8 cellular contexts compared by ENCODE assay signal in the genomic region with DNA sequence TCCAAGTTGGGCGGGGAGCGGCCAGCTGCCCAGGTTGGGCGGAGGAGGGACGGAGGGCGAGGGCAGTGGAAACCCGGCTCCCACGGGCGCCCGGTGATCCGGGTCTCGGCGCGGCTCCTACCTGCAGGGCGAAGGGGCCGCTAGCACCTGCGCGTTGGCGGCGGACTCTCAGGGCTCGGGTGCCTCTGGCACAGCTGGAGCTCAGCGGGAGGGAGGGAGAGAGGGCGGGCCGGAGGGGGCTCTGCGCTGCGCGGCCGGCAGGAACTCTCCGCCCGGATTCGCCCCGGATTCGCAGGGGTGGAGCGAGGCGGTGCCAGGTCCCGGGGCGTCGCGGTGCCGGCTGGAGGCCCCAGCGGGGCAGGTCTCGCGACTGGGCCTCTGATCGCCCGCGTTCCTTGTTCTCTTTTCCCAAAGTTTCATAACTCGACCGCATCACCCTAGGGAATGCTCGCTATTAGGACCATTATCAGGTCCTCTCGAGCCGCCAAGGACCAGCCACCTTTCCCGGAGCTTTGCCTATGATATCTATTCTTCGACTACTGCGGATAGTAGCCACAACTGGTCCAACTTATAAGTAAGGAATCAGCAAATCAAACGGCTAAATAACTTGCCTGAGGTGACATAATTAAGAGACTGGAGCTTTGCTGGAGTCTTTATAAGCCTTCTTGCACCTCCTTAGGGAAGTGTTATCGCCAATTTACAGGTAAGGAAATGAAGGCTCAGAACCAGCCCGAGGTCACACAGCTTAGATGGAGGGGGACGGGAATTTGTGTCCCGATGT. TPM values are rescaled to one million over a fixed set of nuclear protein-coding genes. Genes with fewer than 3 reads are reported as not detected.
A peak's percentile ranks its signal among the peaks of the same experiment; 100 is the strongest.
DNase-seq lines count a peak whose midpoint lies in the region; ATAC-seq, FAIRE-seq and TF ChIP-seq lines count a peak whose summit lies in the region.

A gene with protein sequence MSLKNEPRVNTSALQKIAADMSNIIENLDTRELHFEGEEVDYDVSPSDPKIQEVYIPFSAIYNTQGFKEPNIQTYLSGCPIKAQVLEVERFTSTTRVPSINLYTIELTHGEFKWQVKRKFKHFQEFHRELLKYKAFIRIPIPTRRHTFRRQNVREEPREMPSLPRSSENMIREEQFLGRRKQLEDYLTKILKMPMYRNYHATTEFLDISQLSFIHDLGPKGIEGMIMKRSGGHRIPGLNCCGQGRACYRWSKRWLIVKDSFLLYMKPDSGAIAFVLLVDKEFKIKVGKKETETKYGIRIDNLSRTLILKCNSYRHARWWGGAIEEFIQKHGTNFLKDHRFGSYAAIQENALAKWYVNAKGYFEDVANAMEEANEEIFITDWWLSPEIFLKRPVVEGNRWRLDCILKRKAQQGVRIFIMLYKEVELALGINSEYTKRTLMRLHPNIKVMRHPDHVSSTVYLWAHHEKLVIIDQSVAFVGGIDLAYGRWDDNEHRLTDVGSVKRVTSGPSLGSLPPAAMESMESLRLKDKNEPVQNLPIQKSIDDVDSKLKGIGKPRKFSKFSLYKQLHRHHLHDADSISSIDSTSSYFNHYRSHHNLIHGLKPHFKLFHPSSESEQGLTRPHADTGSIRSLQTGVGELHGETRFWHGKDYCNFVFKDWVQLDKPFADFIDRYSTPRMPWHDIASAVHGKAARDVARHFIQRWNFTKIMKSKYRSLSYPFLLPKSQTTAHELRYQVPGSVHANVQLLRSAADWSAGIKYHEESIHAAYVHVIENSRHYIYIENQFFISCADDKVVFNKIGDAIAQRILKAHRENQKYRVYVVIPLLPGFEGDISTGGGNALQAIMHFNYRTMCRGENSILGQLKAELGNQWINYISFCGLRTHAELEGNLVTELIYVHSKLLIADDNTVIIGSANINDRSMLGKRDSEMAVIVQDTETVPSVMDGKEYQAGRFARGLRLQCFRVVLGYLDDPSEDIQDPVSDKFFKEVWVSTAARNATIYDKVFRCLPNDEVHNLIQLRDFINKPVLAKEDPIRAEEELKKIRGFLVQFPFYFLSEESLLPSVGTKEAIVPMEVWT (minus strand): TSS at position 206 of the 781 bp plus-strand sequence. CDS start 72,432 bp downstream, outside the sequence.

- H3K27me3 ChIP-seq in NT2/D1 (ENCODE audit: insufficient read depth, insufficient read length), result peaks cover 30% of the 10 kb centered on the region
- H3K27me3 ChIP-seq in neural progenitor cell, result peaks cover 49% of the 10 kb centered on the region

- H3K4me1 ChIP-seq in NT2/D1 (ENCODE audit: insufficient read depth, insufficient read length) (peaks cover 3% of the 10 kb centered on the region), neural progenitor cell (peaks cover 4% of the 10 kb centered on the region)

- H3K79me2 ChIP-seq in neural progenitor cell (ENCODE audit: low read depth), result no peaks in the 10 kb centered on the region

- peak within 1 kb of the TSS; percentile 90 for H3K4me2 ChIP-seq in neural progenitor cell

- CTCF ChIA-PET in activated naive CD4-positive, alpha-beta T cell treated with anti-CD3 and anti-CD28 coated beads for 36 hours (lab: Charles Lee), result interaction anchor here (0.6 to 1.3 kb wide), 3 partner anchors 118 to 530 kb away, joined by 3 read pairs; no protein-coding TSS in a partner anchor

- peak within 1 kb of the TSS; percentile 76 for H3K4me3 Mint-ChIP-seq in activated naive CD4-positive, alpha-beta T cell treated with anti-CD3 and anti-CD28 coated beads for 36 hours
- H3K4me3 Mint-ChIP-seq in neural progenitor cell, result peak within 1 kb of the TSS; percentile 87

- no peaks in the 10 kb centered on the region for H3K9me3 Mint-ChIP-seq in activated naive CD4-positive, alpha-beta T cell treated with anti-CD3 and anti-CD28 coated beads for 36 hours
- H3K9me3 Mint-ChIP-seq in neural progenitor cell, result peaks cover 4% of the 10 kb centered on the region

- H3K4me3 ChIP-seq in NT2/D1 (ENCODE audit: insufficient read length, low read depth) (peak within 1 kb of the TSS; percentile 76), neural progenitor cell (peak within 1 kb of the TSS; percentile 63)

- peak within 1 kb of the TSS; percentile 94 for H2AFZ ChIP-seq in neural progenitor cell (replicated peaks)

- peak; percentile 50 for ATAC-seq in HG03196 (IDR thresholded peaks at IDR 0.05; ENCODE audit: unreplicated experiment)

- DNase-seq in CD1c-positive myeloid dendritic cell (ENCODE audit: extremely low spot score) (peak; percentile 58), GM19238 (ENCODE audit: insufficient read length, low spot score) (peak; percentile 51), NT2/D1 (ENCODE audit: low read depth, low spot score) (no peak), germinal center (ENCODE audit: low spot score) (peak; percentile 16), neural progenitor cell (ENCODE audit: low spot score) (peak; percentile 67), urothelium cell line (ENCODE audit: low spot score) (peak; percentile 84)
- peak; percentile 31 for DNase-seq in activated naive CD4-positive, alpha-beta T cell treated with anti-CD3 and anti-CD28 coated beads for 36 hours

- H3K36me3 ChIP-seq in NT2/D1 (ENCODE audit: insufficient read depth, insufficient read length, low read length), result no peaks in the 10 kb centered on the region
- no peaks in the 10 kb centered on the region for H3K36me3 ChIP-seq in neural progenitor cell

- no peaks in the 10 kb centered on the region for H3F3A ChIP-seq in neural progenitor cell (ENCODE audit: low read depth)

- peak within 1 kb of the TSS; percentile 79 for H3K9ac ChIP-seq in NT2/D1 (ENCODE audit: insufficient read length, low read depth)
- no peak within 1 kb of the TSS for H3K9ac ChIP-seq in neural progenitor cell

- H3K27me3 Mint-ChIP-seq in activated naive CD4-positive, alpha-beta T cell treated with anti-CD3 and anti-CD28 coated beads for 36 hours (ENCODE audit: low read depth), result peaks cover 38% of the 10 kb centered on the region
- peaks cover 26% of the 10 kb centered on the region for H3K27me3 Mint-ChIP-seq in neural progenitor cell (ENCODE audit: insufficient read depth, low read depth)

- H4K20me1 ChIP-seq in neural progenitor cell (ENCODE audit: low read depth), result no peaks in the 10 kb centered on the region

- TF ChIP-seq CTCF in neural progenitor cell (IDR thresholded peaks at IDR 0.05), result no peak

- H3K9me3 ChIP-seq in NT2/D1 (ENCODE audit: insufficient read depth, low read length) (no peaks in the 10 kb centered on the region), neural progenitor cell (ENCODE audit: low read depth) (no peaks in the 10 kb centered on the region)

- no peaks in the 10 kb centered on the region for H3K36me3 Mint-ChIP-seq in activated naive CD4-positive, alpha-beta T cell treated with anti-CD3 and anti-CD28 coated beads for 36 hours (ENCODE audit: low read depth)
- no peaks in the 10 kb centered on the region for H3K36me3 Mint-ChIP-seq in neural progenitor cell

- no peak within 1 kb of the TSS for H3K27ac ChIP-seq in neural progenitor cell

- FAIRE-seq in urothelium cell line (lab: Jason Lieb, UNC), result no peak

- peaks cover 14% of the 10 kb centered on the region for H3K4me1 Mint-ChIP-seq in activated naive CD4-positive, alpha-beta T cell treated with anti-CD3 and anti-CD28 coated beads for 36 hours (ENCODE audit: low read depth)
- H3K4me1 Mint-ChIP-seq in neural progenitor cell, result peaks cover 34% of the 10 kb centered on the region

- H3K27ac Mint-ChIP-seq in activated naive CD4-positive, alpha-beta T cell treated with anti-CD3 and anti-CD28 coated beads for 36 hours, result no peak within 1 kb of the TSS
- H3K27ac Mint-ChIP-seq in neural progenitor cell, result peak within 1 kb of the TSS; percentile 17

- intact Hi-C loops in activated naive CD4-positive, alpha-beta T cell treated with anti-CD3 and anti-CD28 coated beads for 36 hours (cut with micrococcal nuclease), result loop anchor here (5.0 kb wide), 1 partner anchor 227 kb away; a partner anchor contains a TSS

RNA-seq across cellular contexts. Expression of the gene that starts here (rescaled TPM):
- total RNA-seq in activated naive CD4-positive, alpha-beta T cell treated with anti-CD3 and anti-CD28 coated beads for 36 hours, result under 1 TPM in 1 of 2 experiments, not detected in 1; 0.25 TPM
- 0.19 and 0.21 TPM in 2 replicates for total RNA-seq in neural progenitor cell (ENCODE audit: low replicate concordance)

Comparison
In these comparisons a context has a peak if more than half of its experiments do, and no peak if none do; other contexts are left out.
1. Peak in DNase-seq in activated naive CD4-positive, alpha-beta T cell treated with anti-CD3 and anti-CD28 coated beads for 36 hours; RNA of the gene not detected or under 1 TPM.
2. Peak in DNase-seq, H3K4me3 ChIP-seq and H3K4me2 ChIP-seq in neural progenitor cell; RNA of the gene not detected or under 1 TPM.